In the genomic region with DNA sequence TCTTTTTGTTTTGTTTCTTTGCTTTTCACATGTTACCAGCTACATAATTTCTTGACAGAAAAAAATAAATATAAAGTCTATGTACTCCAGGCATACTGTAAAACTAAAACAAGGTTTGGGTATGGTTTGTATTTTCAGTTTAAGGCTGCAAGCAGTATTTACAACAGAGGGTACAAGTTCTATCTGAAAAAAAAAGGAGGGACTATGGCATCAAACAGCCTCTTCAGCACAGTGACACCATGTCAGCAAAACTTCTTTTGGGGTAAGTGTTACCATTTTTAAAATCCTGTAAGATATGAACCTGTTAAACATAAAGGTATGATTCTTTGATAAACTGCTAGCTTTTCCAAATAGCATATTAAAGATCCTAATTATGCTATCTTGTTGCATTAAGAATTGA, we compare ENCODE assay signal across 12 cellular contexts. TPM values are rescaled to one million over a fixed set of nuclear protein-coding genes. Genes with fewer than 3 reads are reported as not detected.
A peak's percentile ranks its signal among the peaks of the same experiment; 100 is the strongest.
DNase-seq lines count a peak whose midpoint lies in the region; ATAC-seq and TF ChIP-seq lines count a peak whose summit lies in the region.
"Had no signal": no experiment of that assay in that cellular context is flagged by ENCODE, and none has a peak within 500 bp of the region (broad histone marks: within the 10 kb centered on the region; RNA-seq: fewer than 3 reads in every experiment).

No MANE protein-coding gene starts in this region.

- no peaks in the 10 kb centered on the region for H3F3A ChIP-seq in PC-3 (ENCODE audit: low read length, unreplicated experiment)

- no peaks in the 10 kb centered on the region for H3K79me2 ChIP-seq in PC-3 (ENCODE audit: low read length)

- peaks cover 26% of the 10 kb centered on the region for H3K4me1 Mint-ChIP-seq in activated CD4-positive, alpha-beta T cell treated with anti-CD3 and anti-CD28 coated beads, Interleukin-2, amount 10 ng/mL, durations not matched to agents 7 days and 5 days
- peaks cover 31% of the 10 kb centered on the region for H3K4me1 Mint-ChIP-seq in endodermal cell
- H3K4me1 Mint-ChIP-seq in progenitor cell of endocrine pancreas (ENCODE audit: low read depth): peaks cover 33% of the 10 kb centered on the region
- H3K4me1 Mint-ChIP-seq in stimulated activated effector memory CD8-positive, alpha-beta T cell treated with anti-CD3 and anti-CD28 coated beads, Interleukin-12 subunit alpha, Interleukin-12 subunit beta, amount 100 ng/mL, for 72 hours: peaks cover 20% of the 10 kb centered on the region

- BruUV-seq in PC-3 (replicated peaks; lab: Mats Ljungman, UMichigan): no TSS peak

- DNase-seq in activated CD4-positive, alpha-beta T cell treated with anti-CD3 and anti-CD28 coated beads, Interleukin-2, amount 10 ng/mL, durations not matched to agents 7 days and 5 days: no peak
- DNase-seq in activated CD4-positive, alpha-beta T cell treated with anti-CD3 and anti-CD28 coated beads for 4 hours: no peak
- DNase-seq in PC-3 (no peak), endodermal cell (no peak), progenitor cell of endocrine pancreas (ENCODE audit: low spot score, unreplicated experiment) (no peak), hippocampal formation (lab: John Stamatoyannopoulos, UW) (no peak), NCI-H2196 treated with DMSO at 0.1 percent for 48 hours (lab: John Stamatoyannopoulos, UW; ENCODE audit: unreplicated experiment) (no peak)
- DNase-seq in stimulated activated effector memory CD8-positive, alpha-beta T cell treated with anti-CD3 and anti-CD28 coated beads, Interleukin-12 subunit alpha, Interleukin-12 subunit beta, amount 100 ng/mL, for 72 hours (ENCODE audit: low spot score in 2 of 2): no peak
- DNase-seq: DMS53, NCI-H345 had no signal

- CTCF ChIA-PET in activated CD4-positive, alpha-beta T cell treated with anti-CD3 and anti-CD28 coated beads, Interleukin-2, amount 10 ng/mL, durations not matched to agents 7 days and 5 days (lab: Charles Lee): interaction anchor here (0.9 to 1.2 kb wide), 3 partner anchors 11 to 50 kb away, joined by 3 read pairs; a partner anchor contains a TSS
- CTCF ChIA-PET in PC-3 (lab: Charles Lee): no interaction called here

- H3K9me3 ChIP-seq in PC-3 (ENCODE audit: low read length): no peaks in the 10 kb centered on the region
- H3K9me3 ChIP-seq in endodermal cell (ENCODE audit: control insufficient read depth, low read length): no peaks in the 10 kb centered on the region

- H3K36me3 ChIP-seq in PC-3 (ENCODE audit: low read depth, low read length) (no peaks in the 10 kb centered on the region), endodermal cell (ENCODE audit: control insufficient read depth, insufficient read depth, low read length) (no peaks in the 10 kb centered on the region)

- H3K36me3 Mint-ChIP-seq in activated CD4-positive, alpha-beta T cell treated with anti-CD3 and anti-CD28 coated beads, Interleukin-2, amount 10 ng/mL, durations not matched to agents 7 days and 5 days (ENCODE audit: low read depth): no peaks in the 10 kb centered on the region
- H3K36me3 Mint-ChIP-seq in endodermal cell (ENCODE audit: low read depth): no peaks in the 10 kb centered on the region
- no peaks in the 10 kb centered on the region for H3K36me3 Mint-ChIP-seq in progenitor cell of endocrine pancreas (ENCODE audit: insufficient read depth)
- H3K36me3 Mint-ChIP-seq in stimulated activated effector memory CD8-positive, alpha-beta T cell treated with anti-CD3 and anti-CD28 coated beads, Interleukin-12 subunit alpha, Interleukin-12 subunit beta, amount 100 ng/mL, for 72 hours: no peaks in the 10 kb centered on the region

- peak overlapping the region; percentile 36 for H3K4me3 Mint-ChIP-seq in activated CD4-positive, alpha-beta T cell treated with anti-CD3 and anti-CD28 coated beads, Interleukin-2, amount 10 ng/mL, durations not matched to agents 7 days and 5 days
- H3K4me3 Mint-ChIP-seq in endodermal cell (peak overlapping the region; percentile 43), progenitor cell of endocrine pancreas (ENCODE audit: low read depth) (peak overlapping the region; percentile 36)
- H3K4me3 Mint-ChIP-seq in stimulated activated effector memory CD8-positive, alpha-beta T cell treated with anti-CD3 and anti-CD28 coated beads, Interleukin-12 subunit alpha, Interleukin-12 subunit beta, amount 100 ng/mL, for 72 hours: no peak overlapping the region

- no peak overlapping the region for H3K9ac ChIP-seq in PC-3 (ENCODE audit: low read length)
- no peak overlapping the region for H3K9ac ChIP-seq in endodermal cell (ENCODE audit: extremely low read depth, low read length, poor library complexity, severe bottlenecking)

- ATAC-seq in PC-3: no peak
- no peak for ATAC-seq in stimulated activated effector memory CD8-positive, alpha-beta T cell treated with anti-CD3 and anti-CD28 coated beads, Interleukin-12 subunit alpha, Interleukin-12 subunit beta, amount 100 ng/mL, for 72 hours
- ATAC-seq: activated CD4-positive, CD25-positive, alpha-beta regulatory T cell treated with anti-CD3 and anti-CD28 coated beads, Interleukin-2, amount 50 U/mL, for 24 hours had no signal

- H3K4me3 ChIP-seq in PC-3 (ENCODE audit: low read length) (no peak overlapping the region), endodermal cell (ENCODE audit: low read length) (no peak overlapping the region)

- H3K4me1 ChIP-seq in PC-3 (ENCODE audit: insufficient read depth, low read length) (peaks cover 16% of the 10 kb centered on the region), endodermal cell (ENCODE audit: control insufficient read depth, insufficient read depth, low read length) (no peaks in the 10 kb centered on the region)

- POLR2A ChIA-PET in activated CD4-positive, alpha-beta T cell treated with anti-CD3 and anti-CD28 coated beads, Interleukin-2, amount 10 ng/mL, durations not matched to agents 7 days and 5 days (lab: Charles Lee): no interaction called here
- POLR2A ChIA-PET in PC-3 (lab: Charles Lee; ENCODE audit: unreplicated experiment): no interaction called here

- H3K27ac ChIP-seq in PC-3 (ENCODE audit: low read length) (no peak overlapping the region), endodermal cell (ENCODE audit: low read depth, low read length) (no peak overlapping the region)
- H3K27ac ChIP-seq: RWPE1 had no signal

- H3K9me2 ChIP-seq in PC-3 (replicated peaks; ENCODE audit: low read length): no peaks in the 10 kb centered on the region

- no peaks in the 10 kb centered on the region for H4K20me1 ChIP-seq in PC-3 (ENCODE audit: low read length)

- intact Hi-C loops in PC-3 (cut with micrococcal nuclease): no loop called here

- H3K4me2 ChIP-seq in PC-3 (ENCODE audit: low read length): no peak overlapping the region

- H2AFZ ChIP-seq in PC-3 (ENCODE audit: low read length): 0 out of 2 replicates have a peak overlapping the region, but pooled peaks have one; percentile 15

- H3K27me3 ChIP-seq in PC-3 (ENCODE audit: low read length) (no peaks in the 10 kb centered on the region), endodermal cell (ENCODE audit: control insufficient read depth, insufficient read depth, low read length, poor library complexity, severe bottlenecking) (no peaks in the 10 kb centered on the region)

- no peaks in the 10 kb centered on the region for H3K9me3 Mint-ChIP-seq in activated CD4-positive, alpha-beta T cell treated with anti-CD3 and anti-CD28 coated beads, Interleukin-2, amount 10 ng/mL, durations not matched to agents 7 days and 5 days
- H3K9me3 Mint-ChIP-seq in endodermal cell (no peaks in the 10 kb centered on the region), progenitor cell of endocrine pancreas (ENCODE audit: low read depth) (no peaks in the 10 kb centered on the region)
- H3K9me3 Mint-ChIP-seq in stimulated activated effector memory CD8-positive, alpha-beta T cell treated with anti-CD3 and anti-CD28 coated beads, Interleukin-12 subunit alpha, Interleukin-12 subunit beta, amount 100 ng/mL, for 72 hours: no peaks in the 10 kb centered on the region

- TF ChIP-seq CTCF in PC-3 (conservative IDR thresholded peaks at IDR 0.05; ENCODE audit: low read depth, low read length): no peak
- TF ChIP-seq CTCF in endodermal cell (conservative IDR thresholded peaks at IDR 0.05): no peak
- no peak for TF ChIP-seq CTCF in progenitor cell of endocrine pancreas (IDR thresholded peaks at IDR 0.05; ENCODE audit: unreplicated experiment)

- no peaks in the 10 kb centered on the region for H3K27me3 Mint-ChIP-seq in activated CD4-positive, alpha-beta T cell treated with anti-CD3 and anti-CD28 coated beads, Interleukin-2, amount 10 ng/mL, durations not matched to agents 7 days and 5 days
- H3K27me3 Mint-ChIP-seq in endodermal cell (ENCODE audit: insufficient read depth): no peaks in the 10 kb centered on the region
- no peaks in the 10 kb centered on the region for H3K27me3 Mint-ChIP-seq in progenitor cell of endocrine pancreas

- H3K27ac Mint-ChIP-seq in activated CD4-positive, alpha-beta T cell treated with anti-CD3 and anti-CD28 coated beads, Interleukin-2, amount 10 ng/mL, durations not matched to agents 7 days and 5 days: no peak overlapping the region
- H3K27ac Mint-ChIP-seq in endodermal cell (peak overlapping the region; percentile 69), progenitor cell of endocrine pancreas (peak overlapping the region; percentile 60)
- H3K27ac Mint-ChIP-seq in stimulated activated effector memory CD8-positive, alpha-beta T cell treated with anti-CD3 and anti-CD28 coated beads, Interleukin-12 subunit alpha, Interleukin-12 subunit beta, amount 100 ng/mL, for 72 hours: no peak overlapping the region

RNA-seq across cellular contexts. Expression of a gene that starts 0.4 kb away (rescaled TPM):
- total RNA-seq in activated CD4-positive, alpha-beta T cell treated with anti-CD3 and anti-CD28 coated beads, Interleukin-2, amount 10 ng/mL, durations not matched to agents 7 days and 5 days: 10 to 100 TPM; 13.2 to 13.4 TPM
- 3.8 and 7.3 TPM in 2 replicates for total RNA-seq in PC-3 (2014; rRNA removed)
- under 1 TPM; 0.18 to 0.26 TPM for total RNA-seq in endodermal cell
- polyA plus RNA-seq in endodermal cell (2013, experiment 1 of 2): 2.5 TPM
- polyA plus RNA-seq in endodermal cell (2013, experiment 2 of 2): 3.0 TPM
- 0.46 and 0.75 TPM in 2 replicates for total RNA-seq in progenitor cell of endocrine pancreas

RNA-seq across cellular contexts. Expression of a gene that starts 49.2 kb away (rescaled TPM):
- total RNA-seq in activated CD4-positive, alpha-beta T cell treated with anti-CD3 and anti-CD28 coated beads, Interleukin-2, amount 10 ng/mL, durations not matched to agents 7 days and 5 days: 1 to 10 TPM; 8.7 to 9.0 TPM
- total RNA-seq in PC-3 (2014; rRNA removed) (3.6 and 4.0 TPM in 2 replicates), endodermal cell (10 to 100 TPM; 32.4 to 34.7 TPM), progenitor cell of endocrine pancreas (40.5 and 41.1 TPM in 2 replicates)
- polyA plus RNA-seq in endodermal cell (2013, experiment 1 of 2): 22.9 TPM
- 26.2 TPM for polyA plus RNA-seq in endodermal cell (2013, experiment 2 of 2)

Comparison
In these comparisons a context has a peak if more than half of its experiments do, and no peak if none do; other contexts are left out.
1. H3K27ac Mint-ChIP-seq: peak in endodermal cell (single experiment) and progenitor cell of endocrine pancreas (single experiment); none in activated CD4-positive, alpha-beta T cell treated with anti-CD3 and anti-CD28 coated beads, Interleukin-2, amount 10 ng/mL, durations not matched to agents 7 days and 5 days (single experiment) and stimulated activated effector memory CD8-positive, alpha-beta T cell treated with anti-CD3 and anti-CD28 coated beads, Interleukin-12 subunit alpha, Interleukin-12 subunit beta, amount 100 ng/mL, for 72 hours (single experiment).